In genomic region chr22:21702700-21703683, GRCh38 we compare ENCODE assay signal across 18 cellular contexts. TPM values are rescaled to one million over a fixed set of nuclear protein-coding genes. Genes with fewer than 3 reads are reported as not detected.
DNase-seq lines count a peak whose midpoint lies in the region; ATAC-seq and TF ChIP-seq lines count a peak whose summit lies in the region.
"Had no signal": no experiment of that assay in that cellular context is flagged by ENCODE, and none has a peak within 500 bp of the region (broad histone marks: within the 10 kb centered on the region; RNA-seq: fewer than 3 reads in every experiment).

No MANE protein-coding gene starts in this region.

- H3K36me3 Mint-ChIP-seq in T-helper 2 cell treated with Interferon-gamma antibody and Interleukin-4, amounts not matched to agents 5 μg/mL and 100 μg/mL, for 36 hours (ENCODE audit: low read depth) = peaks cover 7% of the 10 kb centered on the region
- H3K36me3 Mint-ChIP-seq in endothelial cell (ENCODE audit: low read depth, unreplicated experiment) (peaks cover 8% of the 10 kb centered on the region), GM23338 (ENCODE audit: low read depth) (peaks cover 6% of the 10 kb centered on the region)

- TF ChIP-seq EP300 in SK-N-SH (IDR thresholded peaks at IDR 0.05; ENCODE audit: borderline replicate concordance in 1 of 2, low read depth in 1 of 2, low read length in 1 of 2) = no peak

- H3K9me2 ChIP-seq in SK-N-SH = no peaks in the 10 kb centered on the region
- no peaks in the 10 kb centered on the region for H3K9me2 ChIP-seq in GM23338 (ENCODE audit: insufficient read depth)

- no peaks in the 10 kb centered on the region for H3K27me3 Mint-ChIP-seq in T-helper 2 cell treated with Interferon-gamma antibody and Interleukin-4, amounts not matched to agents 5 μg/mL and 100 μg/mL, for 36 hours (ENCODE audit: low read depth)
- H3K27me3 Mint-ChIP-seq in endothelial cell (ENCODE audit: unreplicated experiment) = peaks cover 4% of the 10 kb centered on the region
- peaks cover 7% of the 10 kb centered on the region for H3K27me3 Mint-ChIP-seq in GM23338 (ENCODE audit: insufficient read depth, low read depth, poor library complexity)

- no peaks in the 10 kb centered on the region for H3K9me3 Mint-ChIP-seq in T-helper 2 cell treated with Interferon-gamma antibody and Interleukin-4, amounts not matched to agents 5 μg/mL and 100 μg/mL, for 36 hours
- H3K9me3 Mint-ChIP-seq in endothelial cell (ENCODE audit: unreplicated experiment) = no peaks in the 10 kb centered on the region
- H3K9me3 Mint-ChIP-seq in GM23338 = no peaks in the 10 kb centered on the region

- peaks cover 5% of the 10 kb centered on the region for H3F3A ChIP-seq in SK-N-SH (replicated peaks; ENCODE audit: insufficient read depth)
- H3F3A ChIP-seq in GM23338 (replicated peaks; ENCODE audit: low read depth) = no peaks in the 10 kb centered on the region; the same call in 1 of the 2 replicates

- H3K4me1 ChIP-seq in SK-N-SH (ENCODE audit: control insufficient read depth in 1 of 2, insufficient read depth in 2 of 2, low read depth in 1 of 2, low read length in 1 of 2) = peaks cover 4% of the 10 kb centered on the region in 2 experiments; a peak in 1 of 4 replicates
- peaks cover 38% of the 10 kb centered on the region for H3K4me1 ChIP-seq in parathyroid adenoma
- H3K4me1 ChIP-seq in GM23338 (ENCODE audit: insufficient read depth) = no peaks in the 10 kb centered on the region

- H3K27me3 ChIP-seq in SK-N-SH (ENCODE audit: insufficient read depth) (no peaks in the 10 kb centered on the region), parathyroid adenoma (ENCODE audit: control insufficient read depth, insufficient read depth, low read length) (no peaks in the 10 kb centered on the region), GM23338 (ENCODE audit: insufficient read depth) (no peaks in the 10 kb centered on the region)
- H3K27me3 ChIP-seq: dorsolateral prefrontal cortex, tibial nerve had no signal

- 93% methylated on average over 12 of the region's 30 CpGs for WGBS in SK-N-SH (ENCODE audit: low lambda C conversion rate)

- H4K20me1 ChIP-seq in SK-N-SH (ENCODE audit: insufficient read depth) (no peaks in the 10 kb centered on the region), GM23338 (replicated peaks; ENCODE audit: insufficient read depth) (0 out of 2 replicates have a peak, but pooled peaks cover 4% of the 10 kb centered on the region)

- no peaks in the 10 kb centered on the region for H3K4me1 Mint-ChIP-seq in T-helper 2 cell treated with Interferon-gamma antibody and Interleukin-4, amounts not matched to agents 5 μg/mL and 100 μg/mL, for 36 hours (ENCODE audit: low read depth)
- H3K4me1 Mint-ChIP-seq in endothelial cell (ENCODE audit: unreplicated experiment) (peaks cover 15% of the 10 kb centered on the region), GM23338 (peaks cover 2% of the 10 kb centered on the region; the same call in 2 of the 3 replicates)

- no peaks in the 10 kb centered on the region for H3K9me3 ChIP-seq in SK-N-SH
- H3K9me3 ChIP-seq in parathyroid adenoma (ENCODE audit: control insufficient read depth, low read length) = no peaks in the 10 kb centered on the region
- H3K9me3 ChIP-seq: tibial nerve had no signal

- TF ChIP-seq CTCF in SK-N-SH (IDR thresholded peaks at IDR 0.05) (no peak), endothelial cell (IDR thresholded peaks at IDR 0.05; ENCODE audit: unreplicated experiment) (no peak), parathyroid adenoma (IDR thresholded peaks at IDR 0.05) (no peak), GM23338 (conservative IDR thresholded peaks at IDR 0.05; ENCODE audit: low read depth in 2 of 2) (0 out of 4 replicates have a peak, but pooled peaks of 1 of the 2 experiments have one; percentile 1)

- no peak overlapping the region for H3K4me3 Mint-ChIP-seq in T-helper 2 cell treated with Interferon-gamma antibody and Interleukin-4, amounts not matched to agents 5 μg/mL and 100 μg/mL, for 36 hours
- H3K4me3 Mint-ChIP-seq in endothelial cell (ENCODE audit: unreplicated experiment) = peak overlapping the region; percentile 42
- no peak overlapping the region for H3K4me3 Mint-ChIP-seq in GM23338

- H2AFZ ChIP-seq in SK-N-SH (ENCODE audit: low read depth) (no peak overlapping the region), parathyroid adenoma (no peak overlapping the region), GM23338 (no peak overlapping the region)

- H3K27ac Mint-ChIP-seq in T-helper 2 cell treated with Interferon-gamma antibody and Interleukin-4, amounts not matched to agents 5 μg/mL and 100 μg/mL, for 36 hours = peak overlapping the region; percentile 20
- H3K27ac Mint-ChIP-seq in endothelial cell (ENCODE audit: unreplicated experiment) (no peak overlapping the region), GM23338 (no peak overlapping the region; the same call in 1 of the 2 replicates)

- H3K4me2 ChIP-seq in SK-N-SH = no peak overlapping the region
- H3K4me2 ChIP-seq in parathyroid adenoma (ENCODE audit: low read length) = no peak overlapping the region
- H3K4me2 ChIP-seq in GM23338 = no peak overlapping the region

- H3K36me3 ChIP-seq in SK-N-SH (replicated peaks in 1 of 2; ENCODE audit: control insufficient read depth in 1 of 2, insufficient read depth in 2 of 2, low read length in 1 of 2) (peaks cover 0 to 17% of the 10 kb centered on the region in 2 experiments), parathyroid adenoma (ENCODE audit: control insufficient read depth, insufficient read depth, low read length) (no peaks in the 10 kb centered on the region), GM23338 (ENCODE audit: insufficient read depth) (0 out of 2 replicates have a peak, but pooled peaks cover 6% of the 10 kb centered on the region)

- H3K79me2 ChIP-seq in SK-N-SH (ENCODE audit: insufficient read depth) (no peaks in the 10 kb centered on the region), parathyroid adenoma (no peaks in the 10 kb centered on the region), GM23338 (replicated peaks; ENCODE audit: insufficient read depth) (no peaks in the 10 kb centered on the region)

- no peak overlapping the region for H3K4me3 ChIP-seq in SK-N-SH (ENCODE audit: low read depth in 2 of 2, low read length in 1 of 2)
- no peak overlapping the region for H3K4me3 ChIP-seq in parathyroid adenoma (ENCODE audit: low read depth, low read length)
- no peak overlapping the region for H3K4me3 ChIP-seq in GM23338
- H3K4me3 ChIP-seq: dorsolateral prefrontal cortex, tibial nerve had no signal

- no peak overlapping the region for H3K27ac ChIP-seq in SK-N-SH (ENCODE audit: low read depth in 2 of 2, low read length in 1 of 2)
- H3K27ac ChIP-seq in parathyroid adenoma = peak overlapping the region; percentile 92
- H3K27ac ChIP-seq in GM23338 (ENCODE audit: low read depth) = no peak overlapping the region
- H3K27ac ChIP-seq: epithelial cell of prostate, tibial nerve, VCaP had no signal

- DNase-seq in T-helper 2 cell treated with Interferon-gamma antibody and Interleukin-4, amounts not matched to agents 5 μg/mL and 100 μg/mL, for 36 hours (ENCODE audit: low spot score) = no peak
- no peak for DNase-seq in T-helper 2 cell
- no peak for DNase-seq in SK-N-SH
- no peak for DNase-seq in endothelial cell (ENCODE audit: low spot score)
- no peak for DNase-seq in GM23338 (ENCODE audit: low spot score)
- DNase-seq: activated CD4-positive, alpha-beta T cell treated with anti-CD3 and anti-CD28 coated beads, Interleukin-2, amount 50 U/mL, for 4 hours; dorsolateral prefrontal cortex; foreskin fibroblast; left ventricle myocardium superior; NCI-H1048; NCI-H187; OCI-M1 had no signal

- H3K9ac ChIP-seq in SK-N-SH (no peak overlapping the region), parathyroid adenoma (no peak overlapping the region)

- POLR2A ChIA-PET in SK-N-SH (lab: Yijun Ruan, JAX) = no interaction called here

- ATAC-seq in GM21576 (IDR thresholded peaks at IDR 0.05; ENCODE audit: unreplicated experiment) (no peak), GM23338 (no peak), HG03095 (IDR thresholded peaks at IDR 0.05; ENCODE audit: unreplicated experiment) (no peak)
- ATAC-seq: left ventricle myocardium superior had no signal

- TF ChIP-seq RAD21 in SK-N-SH (IDR thresholded peaks at IDR 0.05; ENCODE audit: low read length) = no peak

- CTCF ChIA-PET in SK-N-SH (lab: Yijun Ruan, JAX) = no interaction called here

TF ChIP-seq in SK-N-SH, 30 proteins besides CTCF, POLR2A, EP300 and RAD21:
- TF ChIP-seq POLR2AphosphoS5 (IDR thresholded peaks at IDR 0.05; ENCODE audit: low read depth, low read length) = 0 out of 2 replicates have a peak, but pooled peaks have one; percentile 9
- no peak for TF ChIP-seq RCOR1 (IDR thresholded peaks at IDR 0.05; ENCODE audit: low read length)

TF ChIP-seq in GM23338, 12 proteins besides CTCF, POLR2A, EP300 and RAD21 (continues in another document):
- TF ChIP-seq NANOG (IDR thresholded peaks at IDR 0.05; ENCODE audit: borderline replicate concordance) (no peak), EZH2 (IDR thresholded peaks at IDR 0.05; ENCODE audit: low read depth, unreplicated experiment) (no peak)

RNA-seq across cellular contexts. Expression of gene YPEL1, which starts 32.6 kb away (rescaled TPM):
- polyA plus RNA-seq in SK-N-SH (2012; rRNA removed) (2.4 and 2.7 TPM in 2 replicates), GM23338 (2016; fragmentation: Nextera tagmentation; extraction: Ambion mirVana) (4.4 and 4.9 TPM in 2 replicates)
- 1.9 and 2.8 TPM in 2 replicates for polyA plus RNA-seq in SK-N-SH (2012; cell fraction: cytosol; rRNA removed)
- 4.6 and 5.4 TPM in 2 replicates for polyA plus RNA-seq in SK-N-SH (2012; cell fraction: nucleus; rRNA removed)
- 11.5 TPM for total RNA-seq in endothelial cell (ENCODE audit: unreplicated experiment)
- 5.5 and 6.0 TPM in 2 replicates for total RNA-seq in GM23338 (2014; rRNA removed; shearing (Covaris generic))

RNA-seq across cellular contexts. Expression of gene PPIL2, which starts 37.2 kb away (rescaled TPM):
- polyA plus RNA-seq in SK-N-SH (2012; rRNA removed) = 76.2 and 85.1 TPM in 2 replicates
- 29.3 and 38.8 TPM in 2 replicates for polyA plus RNA-seq in SK-N-SH (2012; cell fraction: cytosol; rRNA removed)
- polyA plus RNA-seq in SK-N-SH (2012; cell fraction: nucleus; rRNA removed) = 289 and 297 TPM in 2 replicates
- 31.9 TPM for total RNA-seq in endothelial cell (ENCODE audit: unreplicated experiment)
- total RNA-seq in GM23338 (2014; rRNA removed; shearing (Covaris generic)) = 30.7 and 34.1 TPM in 2 replicates
- 21.6 and 23.0 TPM in 2 replicates for polyA plus RNA-seq in GM23338 (2016; fragmentation: Nextera tagmentation; extraction: Ambion mirVana)
